13 cellular contexts compared by ENCODE assay signal in the genomic region with DNA sequence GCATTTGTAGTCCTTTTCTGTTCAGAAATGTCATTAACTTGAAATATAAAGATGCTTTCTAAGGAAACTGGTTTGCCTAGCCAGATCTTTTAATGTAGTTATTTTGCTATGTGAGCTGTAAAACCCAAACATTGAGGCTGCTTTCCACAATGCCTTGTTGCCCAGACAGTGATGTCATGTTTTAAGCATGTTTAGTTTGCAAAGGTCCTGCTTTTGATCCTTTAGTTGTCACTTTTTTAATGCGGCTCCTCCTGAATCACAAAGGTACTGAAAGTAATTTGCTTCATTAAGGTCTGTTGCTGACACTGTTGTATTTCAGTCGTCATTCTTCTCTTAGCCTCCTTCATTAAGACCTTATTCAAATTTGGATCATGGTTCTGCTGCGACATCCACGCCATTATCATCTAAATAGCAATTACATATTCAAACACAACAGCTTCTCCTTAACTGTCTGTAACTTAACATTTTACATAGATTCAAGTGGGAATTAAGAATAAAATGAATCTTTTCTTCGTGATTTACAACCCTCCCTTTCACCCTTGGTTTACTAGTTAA. TPM values are rescaled to one million over a fixed set of nuclear protein-coding genes. Genes with fewer than 3 reads are reported as not detected.
DNase-seq lines count a peak whose midpoint lies in the region; ATAC-seq and TF ChIP-seq lines count a peak whose summit lies in the region.
"Had no signal": no experiment of that assay in that cellular context is flagged by ENCODE, and none has a peak within 500 bp of the region (broad histone marks: within the 10 kb centered on the region; RNA-seq: fewer than 3 reads in every experiment).

No MANE protein-coding gene starts in this region.

- H3K36me3 ChIP-seq in SJCRH30 (no peaks in the 10 kb centered on the region), H7 (replicated peaks; ENCODE audit: control insufficient read depth, insufficient read depth, low read length) (no peaks in the 10 kb centered on the region)
- H3K36me3 ChIP-seq: sigmoid colon had no signal

- H3K4me3 ChIP-seq in SJCRH30 (no peak overlapping the region), H7 (ENCODE audit: insufficient read depth, low read depth, low read length) (no peak overlapping the region)
- H3K4me3 ChIP-seq: sigmoid colon, testis had no signal

- TF ChIP-seq CTCF in HFFc6 (IDR thresholded peaks at IDR 0.05): no peak

- peaks cover 22% of the 10 kb centered on the region for H3K4me1 ChIP-seq in SJCRH30
- H3K4me1 ChIP-seq: testis had no signal

- H3K4me3 Mint-ChIP-seq in HFFc6: no peak overlapping the region

- peaks cover 19% of the 10 kb centered on the region for H3K4me1 Mint-ChIP-seq in HFFc6 (ENCODE audit: low read depth)

- in situ Hi-C loops in KBM-7 (cut with MboI; ENCODE audit: low pct_unique_long_range_greater_than_20kb, low sequenced_read_pairs): no loop called here

- no peaks in the 10 kb centered on the region; the same call in 1 of the 2 replicates for H3K27me3 Mint-ChIP-seq in HFFc6 (ENCODE audit: insufficient read depth)

- H3K27ac Mint-ChIP-seq in HFFc6: no peak overlapping the region

- no peaks in the 10 kb centered on the region for H3K9me3 Mint-ChIP-seq in HFFc6

- DNase-seq in HFFc6: peak; percentile 1
- DNase-seq in SJCRH30: peak in 1 of 2 experiments; percentile 26
- peak; percentile 38 for DNase-seq in glomerular visceral epithelial cell (ENCODE audit: extremely low spot score)
- peak; percentile 50 for DNase-seq in renal cortical epithelial cell (ENCODE audit: low read depth)
- no peak for DNase-seq in KBM-7
- DNase-seq in H7: no peak
- DNase-seq: COR-L47, HCEC 1CT, hypothalamus, NCI-H2107, sigmoid colon, testis had no signal

- H3K27ac ChIP-seq in SJCRH30: peak overlapping the region; percentile 24
- H3K27ac ChIP-seq: testis had no signal

- no peaks in the 10 kb centered on the region for H3K36me3 Mint-ChIP-seq in HFFc6 (ENCODE audit: low read depth)

- no peak for ATAC-seq in HG02588 (IDR thresholded peaks at IDR 0.05; ENCODE audit: unreplicated experiment)

- H3K27me3 ChIP-seq in SJCRH30: no peaks in the 10 kb centered on the region
- H3K27me3 ChIP-seq in H7 (ENCODE audit: control insufficient read depth, insufficient read depth, low read length): no peaks in the 10 kb centered on the region
- H3K27me3 ChIP-seq: sigmoid colon, testis had no signal

- H3K9me3 ChIP-seq in SJCRH30 (replicated peaks): no peaks in the 10 kb centered on the region
- H3K9me3 ChIP-seq: sigmoid colon, testis had no signal

RNA-seq across cellular contexts. Expression of gene RPA3, which starts 10.6 kb away (rescaled TPM):
- 10 to 100 TPM; 36.7 to 58.0 (median 51.1) TPM for total RNA-seq in HFFc6 (2021; fragmentation: NEBNext Ultra II Directional; extraction: Animal tissue kit (Norgen Biotek cat#: 25700))
- total RNA-seq in SJCRH30 (2014; rRNA removed; shearing (Covaris generic)): 88.8 and 91.5 TPM in 2 replicates
- 22.2 and 49.5 TPM in 2 replicates for total RNA-seq in renal cortical epithelial cell
- 58.1 and 59.9 TPM in 2 replicates for total RNA-seq in H7 (2014; rRNA removed; shearing (Covaris generic))

Comparison
In these comparisons a context has a peak if more than half of its experiments do, and no peak if none do; other contexts are left out.
1. DNase-seq: peak in HFFc6 (single experiment), glomerular visceral epithelial cell (single experiment) and renal cortical epithelial cell (single experiment); none in KBM-7 (single experiment) and H7 (single experiment).